In the genomic region with DNA sequence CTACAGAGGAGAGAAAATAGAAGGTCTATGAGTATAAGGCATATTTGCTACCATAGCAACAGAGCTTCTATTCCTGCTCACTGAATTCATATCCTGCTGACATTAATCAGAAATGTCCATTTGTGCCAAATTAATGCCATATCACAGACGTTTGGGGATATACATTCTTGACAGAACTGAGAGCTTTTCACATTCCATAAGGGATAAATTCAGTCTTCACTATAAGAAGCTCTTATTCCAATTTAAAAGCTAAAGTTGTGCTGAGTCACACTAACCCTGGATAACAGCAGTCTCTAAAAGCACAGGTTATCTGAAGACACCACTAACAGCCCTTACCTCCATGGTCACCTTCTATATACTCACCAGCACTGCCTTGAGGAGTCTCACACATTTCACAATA, we compare ENCODE assay signal across 33 cellular contexts.
"Had no signal": no experiment of that assay in that cellular context is flagged by ENCODE, and none has a peak within 500 bp of the region (broad histone marks: within the 10 kb centered on the region; RNA-seq: fewer than 3 reads in every experiment).

No MANE protein-coding gene starts in this region.

- H3K79me2 ChIP-seq: parathyroid adenoma had no signal

- H3K4me1 ChIP-seq: ascending aorta, foreskin keratinocyte, heart left ventricle, left ventricle myocardium inferior, parathyroid adenoma, psoas muscle, right atrium auricular region, thyroid gland, upper lobe of right lung had no signal

- H3K36me3 ChIP-seq: ascending aorta, brain microvascular endothelial cell, esophagus muscularis mucosa, right atrium auricular region, thyroid gland, upper lobe of right lung had no signal

- H2AFZ ChIP-seq: parathyroid adenoma had no signal

- H3K9me3 ChIP-seq: ascending aorta, psoas muscle, right atrium auricular region, thyroid gland, upper lobe of right lung had no signal

- DNase-seq: activated CD4-positive, alpha-beta memory T cell treated with anti-CD3 and anti-CD28 coated beads for 36 hours; activated CD4-positive, alpha-beta T cell treated with anti-CD3 and anti-CD28 coated beads for 48 hours; activated CD8-positive, alpha-beta memory T cell treated with anti-CD3 and anti-CD28 coated beads, Interleukin-2, amount 50 U/mL, for 48 hours; activated gamma-delta T cell; activated naive CD4-positive, alpha-beta T cell treated with anti-CD3 and anti-CD28 coated beads, Interleukin-2, amount 10 ng/mL, durations not matched to agents 7 days and 5 days; activated naive CD8-positive, alpha-beta T cell treated with anti-CD3 and anti-CD28 coated beads, Interleukin-2, amount 10 ng/mL, durations not matched to agents 7 days and 5 days; activated T-cell treated with anti-CD3 and anti-CD28 coated beads, Interleukin-2, amount 50 U/mL, for 24 hours; brain microvascular endothelial cell; foreskin keratinocyte; heart left ventricle; immature natural killer cell; left ventricle myocardium inferior; naive B cell; nephron progenitor cell; nucleus accumbens; psoas muscle; stimulated activated CD4-positive, alpha-beta T cell treated with anti-CD3 and anti-CD28 coated beads, Interleukin-1b, Interleukin-23, amount 100 ng/mL, for 48 hours; stimulated activated CD4-positive, alpha-beta T cell treated with anti-CD3 and anti-CD28 coated beads, Interleukin-4, amount 100 ng/mL, for 4 hours; stimulated activated CD8-positive, alpha-beta memory T cell treated with anti-CD3 and anti-CD28 coated beads, Interleukin-4, amount 100 ng/mL, for 48 hours; stimulated activated naive CD8-positive, alpha-beta T cell treated with anti-CD3 and anti-CD28 coated beads, Interleukin-15, amount 100 ng/mL, for 72 hours; substantia nigra; T-helper 9 cell; thyroid gland; upper lobe of right lung had no signal

- H3K9ac ChIP-seq: parathyroid adenoma had no signal

- ATAC-seq: activated CD4-positive, CD25-positive, alpha-beta regulatory T cell treated with anti-CD3 and anti-CD28 coated beads, Interleukin-2, amount 50 U/mL, for 24 hours; foreskin keratinocyte; heart left ventricle; psoas muscle; stimulated activated memory B cell treated with anti-CD40 and anti-IgM and Interleukin-4, amounts not matched to agents 10 μg/mL and 1 μg/mL and 100 μg/mL, for 72 hours; stimulated activated naive CD8-positive, alpha-beta T cell treated with anti-CD3 and anti-CD28 coated beads, Interleukin-15, amount 100 ng/mL, for 72 hours; upper lobe of right lung had no signal

- H3K4me3 ChIP-seq: ascending aorta, esophagus muscularis mucosa, heart left ventricle, left ventricle myocardium inferior, psoas muscle, right atrium auricular region, smooth muscle cell, thyroid gland, upper lobe of right lung had no signal

- FAIRE-seq: TTC549 had no signal

- H3K27me3 ChIP-seq: ascending aorta, brain microvascular endothelial cell, esophagus muscularis mucosa, foreskin keratinocyte, heart left ventricle, right atrium auricular region, thyroid gland, upper lobe of right lung had no signal

- H3K27ac ChIP-seq: ascending aorta, brain microvascular endothelial cell, esophagus muscularis mucosa, foreskin keratinocyte, heart left ventricle, left ventricle myocardium inferior, parathyroid adenoma, psoas muscle, right atrium auricular region, thyroid gland, upper lobe of right lung, VCaP had no signal

- H3K4me2 ChIP-seq: smooth muscle cell had no signal
